8 cellular contexts compared by ENCODE assay signal in the genomic region with DNA sequence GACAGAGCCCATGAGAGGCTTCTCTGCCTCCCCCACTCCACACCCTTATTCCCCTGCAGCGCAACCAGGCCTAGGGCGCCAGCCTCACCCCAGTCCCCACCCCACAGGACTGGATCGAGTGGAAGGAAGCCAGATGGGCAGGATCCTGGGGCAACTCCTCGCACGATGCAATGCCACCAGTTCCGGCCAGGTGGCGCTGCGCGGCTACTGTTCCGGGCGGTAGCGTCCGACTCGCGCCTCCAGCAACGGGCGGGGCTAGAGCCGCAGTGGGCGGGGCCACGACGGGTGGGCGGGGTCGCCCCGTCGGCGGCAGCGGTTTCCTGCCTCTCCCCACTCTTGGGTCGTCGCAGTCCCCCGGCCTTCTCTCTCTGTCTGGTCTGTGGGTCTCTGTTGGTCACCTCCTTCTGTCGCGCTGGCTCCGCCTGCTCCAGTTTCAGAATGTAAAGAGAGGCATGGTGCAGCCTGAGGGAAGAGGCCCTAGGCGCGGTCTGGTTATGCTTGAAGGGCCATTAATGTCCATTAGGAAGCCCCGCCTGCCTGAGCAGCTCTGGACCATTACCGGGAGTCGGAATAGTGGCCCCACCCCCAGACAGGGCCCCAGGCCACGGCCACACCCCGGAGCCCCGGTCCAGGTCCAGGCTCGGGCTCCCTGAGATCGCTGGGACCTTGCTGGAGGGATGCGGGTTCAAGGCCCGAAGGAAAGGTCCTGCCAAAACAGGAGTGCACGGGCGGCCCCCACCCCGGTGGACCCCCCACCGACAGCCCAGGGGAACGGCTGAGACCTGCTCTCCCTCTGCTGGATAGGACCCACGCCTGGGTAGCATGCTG. TPM values are rescaled to one million over a fixed set of nuclear protein-coding genes. Genes with fewer than 3 reads are reported as not detected.
DNase-seq lines count a peak whose midpoint lies in the region; ATAC-seq and TF ChIP-seq lines count a peak whose summit lies in the region.

No MANE protein-coding gene starts in this region.

- H3K4me3 ChIP-seq in foreskin fibroblast (ENCODE audit: low read depth in 1 of 2, low read length in 2 of 2): peak overlapping the region; percentile 12 to 25
- H3K4me3 ChIP-seq in neural cell (ENCODE audit: low read length): peak overlapping the region; percentile 52

- peak; percentile 65 for ATAC-seq in GM19463 (IDR thresholded peaks at IDR 0.05; ENCODE audit: unreplicated experiment)
- peak; percentile 81 for ATAC-seq in stimulated activated naive CD8-positive, alpha-beta T cell treated with anti-CD3 and anti-CD28 coated beads, Interleukin-15, amount 100 ng/mL, for 72 hours

- H2AFZ ChIP-seq in neural cell (ENCODE audit: low read depth, low read length): no peak overlapping the region

- peak overlapping the region; percentile 80 to 89 for H3K4me3 Mint-ChIP-seq in stimulated activated naive CD8-positive, alpha-beta T cell treated with anti-CD3 and anti-CD28 coated beads, Interleukin-15, amount 100 ng/mL, for 72 hours

- TF ChIP-seq CTCF in RWPE1 (conservative IDR thresholded peaks at IDR 0.05; ENCODE audit: low read depth) (peak; percentile 95), foreskin fibroblast (IDR thresholded peaks at IDR 0.05; ENCODE audit: low read depth, low read length) (peak; percentile 81), neural cell (IDR thresholded peaks at IDR 0.05; ENCODE audit: poor library complexity, severe bottlenecking) (peak; percentile 89)

- H3K9ac ChIP-seq in neural cell (ENCODE audit: low read length): peak overlapping the region; percentile 44

- H3F3A ChIP-seq in neural cell (ENCODE audit: insufficient read depth, low read length, poor library complexity, severe bottlenecking): no peaks in the 10 kb centered on the region

- no peaks in the 10 kb centered on the region for H3K36me3 ChIP-seq in neural cell (ENCODE audit: insufficient read depth, low read length)

- POLR2A ChIA-PET in RWPE1 (lab: Yijun Ruan, JAX; ENCODE audit: low non-redundant PET): interaction anchor here (0.6 to 1.3 kb wide), 4 partner anchors 15 to 127 kb away, joined by 3 to 7 read pairs (median 3); no protein-coding TSS in a partner anchor

- H3K9me2 ChIP-seq in neural cell (ENCODE audit: insufficient read depth, low read length): no peaks in the 10 kb centered on the region

- H3K27ac ChIP-seq in RWPE1 (peak overlapping the region; percentile 85), neural cell (ENCODE audit: low read length) (no peak overlapping the region)

- peak; percentile 98 for TF ChIP-seq RAD21 in Ishikawa (IDR thresholded peaks at IDR 0.05; ENCODE audit: low read depth)
- peak; percentile 80 for TF ChIP-seq RAD21 in neural cell (conservative IDR thresholded peaks at IDR 0.05)

- peak overlapping the region in 1 of 2 donors; percentile 84 for H3K27ac Mint-ChIP-seq in stimulated activated naive CD8-positive, alpha-beta T cell treated with anti-CD3 and anti-CD28 coated beads, Interleukin-15, amount 100 ng/mL, for 72 hours

- peak; percentile 87 for DNase-seq in COLO668 (lab: John Stamatoyannopoulos, UW; ENCODE audit: unreplicated experiment)
- peak; percentile 89 for DNase-seq in RWPE1 (ENCODE audit: low spot score)
- peak; percentile 95 for DNase-seq in activated effector memory CD4-positive, alpha-beta T cell treated with Interleukin-2 at 50 U/mL for 16 hours
- peak; percentile 78 to 95 for DNase-seq in foreskin fibroblast
- DNase-seq in stimulated activated naive CD8-positive, alpha-beta T cell treated with anti-CD3 and anti-CD28 coated beads, Interleukin-15, amount 100 ng/mL, for 72 hours: peak; percentile 93 to 96

- peaks cover 51% of the 10 kb centered on the region for H3K4me1 Mint-ChIP-seq in stimulated activated naive CD8-positive, alpha-beta T cell treated with anti-CD3 and anti-CD28 coated beads, Interleukin-15, amount 100 ng/mL, for 72 hours

- H3K4me2 ChIP-seq in neural cell (ENCODE audit: low read length): no peak overlapping the region

- TF ChIP-seq EP300 in Ishikawa (IDR thresholded peaks at IDR 0.05; ENCODE audit: borderline replicate concordance): peak; percentile 49; the same call in 1 of the 2 replicates
- TF ChIP-seq EP300 in neural cell (conservative IDR thresholded peaks at IDR 0.05; ENCODE audit: poor library complexity, severe bottlenecking): no peak

- CTCF ChIA-PET in RWPE1 (lab: Yijun Ruan, JAX): interaction anchor here (0.6 to 1.1 kb wide), 12 partner anchors 9 to 123 kb away, joined by 3 to 7 read pairs (median 4); a partner anchor contains a TSS

- H3K27me3 ChIP-seq in neural cell (ENCODE audit: insufficient read depth, low read depth, low read length): peaks cover 54% of the 10 kb centered on the region

- H3K27me3 Mint-ChIP-seq in stimulated activated naive CD8-positive, alpha-beta T cell treated with anti-CD3 and anti-CD28 coated beads, Interleukin-15, amount 100 ng/mL, for 72 hours: peaks cover 75% of the 10 kb centered on the region

- H3K9me3 Mint-ChIP-seq in stimulated activated naive CD8-positive, alpha-beta T cell treated with anti-CD3 and anti-CD28 coated beads, Interleukin-15, amount 100 ng/mL, for 72 hours: no peaks in the 10 kb centered on the region

- no peaks in the 10 kb centered on the region for H4K20me1 ChIP-seq in neural cell (ENCODE audit: insufficient read depth)

- H3K9me3 ChIP-seq in neural cell (ENCODE audit: low read length): no peaks in the 10 kb centered on the region

- H3K79me2 ChIP-seq in neural cell (replicated peaks; ENCODE audit: insufficient read depth, low read length): no peaks in the 10 kb centered on the region

TF ChIP-seq in Ishikawa, 13 proteins besides CTCF, POLR2A, EP300 and RAD21 (continues in another document):
- TF ChIP-seq CREB1 (IDR thresholded peaks at IDR 0.05; ENCODE audit: low read depth): peak; percentile 10; the same call in 1 of the 2 replicates
- TF ChIP-seq, protein P1, sequence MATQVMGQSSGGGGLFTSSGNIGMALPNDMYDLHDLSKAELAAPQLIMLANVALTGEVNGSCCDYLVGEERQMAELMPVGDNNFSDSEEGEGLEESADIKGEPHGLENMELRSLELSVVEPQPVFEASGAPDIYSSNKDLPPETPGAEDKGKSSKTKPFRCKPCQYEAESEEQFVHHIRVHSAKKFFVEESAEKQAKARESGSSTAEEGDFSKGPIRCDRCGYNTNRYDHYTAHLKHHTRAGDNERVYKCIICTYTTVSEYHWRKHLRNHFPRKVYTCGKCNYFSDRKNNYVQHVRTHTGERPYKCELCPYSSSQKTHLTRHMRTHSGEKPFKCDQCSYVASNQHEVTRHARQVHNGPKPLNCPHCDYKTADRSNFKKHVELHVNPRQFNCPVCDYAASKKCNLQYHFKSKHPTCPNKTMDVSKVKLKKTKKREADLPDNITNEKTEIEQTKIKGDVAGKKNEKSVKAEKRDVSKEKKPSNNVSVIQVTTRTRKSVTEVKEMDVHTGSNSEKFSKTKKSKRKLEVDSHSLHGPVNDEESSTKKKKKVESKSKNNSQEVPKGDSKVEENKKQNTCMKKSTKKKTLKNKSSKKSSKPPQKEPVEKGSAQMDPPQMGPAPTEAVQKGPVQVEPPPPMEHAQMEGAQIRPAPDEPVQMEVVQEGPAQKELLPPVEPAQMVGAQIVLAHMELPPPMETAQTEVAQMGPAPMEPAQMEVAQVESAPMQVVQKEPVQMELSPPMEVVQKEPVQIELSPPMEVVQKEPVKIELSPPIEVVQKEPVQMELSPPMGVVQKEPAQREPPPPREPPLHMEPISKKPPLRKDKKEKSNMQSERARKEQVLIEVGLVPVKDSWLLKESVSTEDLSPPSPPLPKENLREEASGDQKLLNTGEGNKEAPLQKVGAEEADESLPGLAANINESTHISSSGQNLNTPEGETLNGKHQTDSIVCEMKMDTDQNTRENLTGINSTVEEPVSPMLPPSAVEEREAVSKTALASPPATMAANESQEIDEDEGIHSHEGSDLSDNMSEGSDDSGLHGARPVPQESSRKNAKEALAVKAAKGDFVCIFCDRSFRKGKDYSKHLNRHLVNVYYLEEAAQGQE (IDR thresholded peaks at IDR 0.05; ENCODE audit: low read depth): no peak
- TF ChIP-seq TCF12 (IDR thresholded peaks at IDR 0.05; ENCODE audit: low read depth): peak; percentile 57
- 0 out of 2 replicates have a peak, but pooled peaks have one; percentile 37 for TF ChIP-seq TAF1 (IDR thresholded peaks at IDR 0.05; ENCODE audit: low read depth)

TF ChIP-seq in neural cell, 6 proteins besides CTCF, POLR2A, EP300 and RAD21:
- peak; percentile 84 for TF ChIP-seq SMC3 (conservative IDR thresholded peaks at IDR 0.05; ENCODE audit: poor library complexity)
- TF ChIP-seq MXI1 (conservative IDR thresholded peaks at IDR 0.05; ENCODE audit: poor library complexity, severe bottlenecking): peak; percentile 29
- no peak for TF ChIP-seq POLR2AphosphoS5 (IDR thresholded peaks at IDR 0.05)

RNA-seq across cellular contexts. Expression of a gene that starts 3.4 kb away (rescaled TPM):
- 3.4 and 4.1 TPM in 2 replicates for polyA plus RNA-seq in neural cell
- 2.8 and 5.4 TPM in 2 replicates for polyA minus RNA-seq in neural cell

RNA-seq across cellular contexts. Expression of a gene that starts 3.7 kb away (rescaled TPM):
- not detected in 2 replicates for polyA plus RNA-seq in neural cell
- polyA minus RNA-seq in neural cell: not detected in 2 replicates

RNA-seq across cellular contexts. Expression of a gene that starts 13.7 kb away (rescaled TPM):
- 18.2 and 22.1 TPM in 2 replicates for polyA plus RNA-seq in neural cell
- polyA minus RNA-seq in neural cell: 15.6 and 26.3 TPM in 2 replicates

RNA-seq across cellular contexts. Expression of a gene that starts 24.3 kb away (rescaled TPM):
- 43.1 and 56.9 TPM in 2 replicates for polyA plus RNA-seq in neural cell
- 13.1 and 23.1 TPM in 2 replicates for polyA minus RNA-seq in neural cell

RNA-seq across cellular contexts. Expression of a gene that starts 24.5 kb away (rescaled TPM):
- 69.2 and 92.8 TPM in 2 replicates for polyA plus RNA-seq in neural cell
- 85.9 and 96.4 TPM in 2 replicates for polyA minus RNA-seq in neural cell
